11 cellular contexts compared by ENCODE assay signal in the genomic region with DNA sequence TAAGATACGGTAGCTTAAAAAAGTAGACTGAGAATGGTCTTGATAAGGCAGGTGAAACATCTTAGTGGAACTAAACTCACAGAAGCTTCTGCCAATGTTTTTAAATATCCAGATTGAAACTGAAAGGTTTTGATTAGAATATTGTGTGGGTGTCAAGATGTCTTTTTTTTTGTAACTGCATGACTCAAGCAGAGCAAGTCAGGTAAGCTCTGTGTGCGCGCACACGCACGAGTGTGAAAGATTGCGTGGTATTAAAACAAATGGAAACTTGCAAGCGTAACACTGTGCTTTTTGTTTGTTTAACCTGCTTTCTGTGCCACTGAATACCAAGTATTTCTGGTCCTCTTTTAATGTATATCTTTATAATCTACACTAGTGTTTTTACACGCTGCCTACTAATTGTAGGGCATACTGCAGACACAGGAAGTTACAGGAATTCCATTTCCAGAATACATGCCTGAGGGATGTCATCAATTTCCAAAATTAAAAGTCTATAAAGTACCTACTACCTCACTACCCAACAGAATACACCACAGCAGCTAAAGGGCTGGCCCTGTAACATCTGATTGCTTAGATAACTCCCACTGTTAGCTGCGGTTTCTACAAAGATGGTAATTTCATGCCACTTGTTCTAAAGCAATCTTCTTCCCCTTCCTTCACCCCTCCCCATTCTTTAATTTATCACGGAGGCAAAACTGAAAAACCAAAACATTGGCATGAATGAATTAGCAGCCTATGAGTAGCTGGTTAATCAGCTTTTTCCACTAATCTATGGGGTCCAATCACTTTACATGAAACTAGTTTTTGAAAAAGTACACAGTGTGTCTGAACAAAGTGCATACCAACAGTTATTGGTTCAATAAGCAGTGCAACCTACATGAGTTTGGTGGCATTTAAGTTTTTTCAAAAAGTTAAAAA.
DNase-seq lines count a peak whose midpoint lies in the region; ATAC-seq and TF ChIP-seq lines count a peak whose summit lies in the region.
"Had no signal": no experiment of that assay in that cellular context is flagged by ENCODE, and none has a peak within 500 bp of the region (broad histone marks: within the 10 kb centered on the region; RNA-seq: fewer than 3 reads in every experiment).

No MANE protein-coding gene starts in this region.

- H3K36me3 Mint-ChIP-seq in WTC11: peaks cover 11% of the 10 kb centered on the region

- peaks cover 6% of the 10 kb centered on the region for H3K4me1 ChIP-seq in HEK293 (ENCODE audit: control insufficient read depth, insufficient read depth, low read length)

- no peaks in the 10 kb centered on the region for H3K9me3 Mint-ChIP-seq in WTC11

- H3K27ac Mint-ChIP-seq in WTC11: peak overlapping the region; percentile 71

- CTCF ChIA-PET in HEK293 (lab: Yijun Ruan, JAX) (no interaction called here), WTC11 (lab: Charles Lee) (interaction anchor here (0.6 to 1.7 kb wide), 4 partner anchors 121 to 447 kb away, joined by 3 to 5 read pairs (median 3); no protein-coding TSS in a partner anchor)

- DNase-seq in CMK (ENCODE audit: low read depth) (peak; percentile 7), WTC11 (ENCODE audit: low spot score) (no peak), OCI-M2 (lab: John Stamatoyannopoulos, UW; ENCODE audit: unreplicated experiment) (no peak), kidney glomerular epithelial cell (lab: John Stamatoyannopoulos, UW) (no peak)
- DNase-seq: Calu3, NCI-H1105, ovary had no signal

- H3K27ac ChIP-seq in HEK293 (ENCODE audit: extremely low read depth, low read depth, low read length): no peak overlapping the region
- H3K27ac ChIP-seq in layer of hippocampus (ENCODE audit: low read depth, low read length): peak overlapping the region; percentile 9
- H3K27ac ChIP-seq: ovary had no signal

- H3K4me3 ChIP-seq in HEK293 (ENCODE audit: low read depth, low read length): no peak overlapping the region
- H3K4me3 ChIP-seq: ovary had no signal

- no peak overlapping the region; the same call in 1 of the 2 replicates for H3K4me3 Mint-ChIP-seq in WTC11

- no peaks in the 10 kb centered on the region for H3K27me3 Mint-ChIP-seq in WTC11 (ENCODE audit: low read depth)

- peaks cover 0 to 20% of the 10 kb centered on the region in 2 experiments; a peak in 1 of 3 replicates for H3K36me3 ChIP-seq in HEK293 (ENCODE audit: control insufficient read depth in 2 of 2, insufficient read depth in 1 of 2, low read length in 2 of 2)
- H3K36me3 ChIP-seq: ovary had no signal

- TF ChIP-seq CTCF in HEK293 (tag by site-specific recombination; IDR thresholded peaks at IDR 0.05) (no peak), WTC11 (IDR thresholded peaks at IDR 0.05) (no peak)

- POLR2A ChIA-PET in HEK293 (lab: Yijun Ruan, JAX) (no interaction called here), WTC11 (lab: Charles Lee) (interaction anchor here (0.6 kb wide), 1 partner anchor 670 kb away, joined by 3 read pairs; no protein-coding TSS in a partner anchor)

- H3K27me3 ChIP-seq in layer of hippocampus (ENCODE audit: control insufficient read depth, insufficient read depth, low read length): no peaks in the 10 kb centered on the region
- H3K27me3 ChIP-seq: ovary had no signal

- peaks cover 84% of the 10 kb centered on the region for H3K4me1 Mint-ChIP-seq in WTC11

- H3K9me3 ChIP-seq in HEK293 (ENCODE audit: control insufficient read depth, insufficient read depth, low read depth, low read length): no peaks in the 10 kb centered on the region
- H3K9me3 ChIP-seq: ovary had no signal

- ATAC-seq in WTC11 (peak; percentile 31), HG02588 (IDR thresholded peaks at IDR 0.05; ENCODE audit: unreplicated experiment) (no peak), GM18909 (IDR thresholded peaks at IDR 0.05; ENCODE audit: poor library complexity, unreplicated experiment) (no peak)

TF ChIP-seq in HEK293, 187 proteins besides CTCF, POLR2A, EP300 and RAD21:
- TF ChIP-seq SP7 (tag by site-specific recombination; IDR thresholded peaks at IDR 0.05) (peak; percentile 42; the same call in 1 of the 2 replicates), OSR2 (tag by site-specific recombination; IDR thresholded peaks at IDR 0.05) (peak; percentile 17; the same call in 1 of the 2 replicates), ZNF747 (tag by site-specific recombination; IDR thresholded peaks at IDR 0.05) (no peak)

TF ChIP-seq in WTC11, 78 proteins besides CTCF, POLR2A, EP300 and RAD21:
- TF ChIP-seq, protein P1, sequence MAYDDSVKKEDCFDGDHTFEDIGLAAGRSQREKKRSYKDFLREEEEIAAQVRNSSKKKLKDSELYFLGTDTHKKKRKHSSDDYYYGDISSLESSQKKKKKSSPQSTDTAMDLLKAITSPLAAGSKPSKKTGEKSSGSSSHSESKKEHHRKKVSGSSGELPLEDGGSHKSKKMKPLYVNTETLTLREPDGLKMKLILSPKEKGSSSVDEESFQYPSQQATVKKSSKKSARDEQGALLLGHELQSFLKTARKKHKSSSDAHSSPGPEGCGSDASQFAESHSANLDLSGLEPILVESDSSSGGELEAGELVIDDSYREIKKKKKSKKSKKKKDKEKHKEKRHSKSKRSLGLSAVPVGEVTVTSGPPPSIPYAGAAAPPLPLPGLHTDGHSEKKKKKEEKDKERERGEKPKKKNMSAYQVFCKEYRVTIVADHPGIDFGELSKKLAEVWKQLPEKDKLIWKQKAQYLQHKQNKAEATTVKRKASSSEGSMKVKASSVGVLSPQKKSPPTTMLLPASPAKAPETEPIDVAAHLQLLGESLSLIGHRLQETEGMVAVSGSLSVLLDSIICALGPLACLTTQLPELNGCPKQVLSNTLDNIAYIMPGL (CRISPR knock-in tag; IDR thresholded peaks at IDR 0.05): no peak
- TF ChIP-seq NFATC4 (CRISPR knock-in tag; IDR thresholded peaks at IDR 0.05) (no peak), ETV6 (CRISPR knock-in tag; IDR thresholded peaks at IDR 0.05) (no peak), ATF6 (CRISPR knock-in tag; IDR thresholded peaks at IDR 0.05) (no peak), NFE2L1 (CRISPR knock-in tag; IDR thresholded peaks at IDR 0.05) (no peak), ZNF263 (CRISPR knock-in tag; IDR thresholded peaks at IDR 0.05; ENCODE audit: low read depth) (no peak), EMX1 (CRISPR knock-in tag; IDR thresholded peaks at IDR 0.05) (no peak), NR1H2 (CRISPR knock-in tag; IDR thresholded peaks at IDR 0.05) (no peak), MXD4 (CRISPR knock-in tag; IDR thresholded peaks at IDR 0.05; ENCODE audit: borderline replicate concordance) (no peak)
- TF ChIP-seq, protein P2, sequence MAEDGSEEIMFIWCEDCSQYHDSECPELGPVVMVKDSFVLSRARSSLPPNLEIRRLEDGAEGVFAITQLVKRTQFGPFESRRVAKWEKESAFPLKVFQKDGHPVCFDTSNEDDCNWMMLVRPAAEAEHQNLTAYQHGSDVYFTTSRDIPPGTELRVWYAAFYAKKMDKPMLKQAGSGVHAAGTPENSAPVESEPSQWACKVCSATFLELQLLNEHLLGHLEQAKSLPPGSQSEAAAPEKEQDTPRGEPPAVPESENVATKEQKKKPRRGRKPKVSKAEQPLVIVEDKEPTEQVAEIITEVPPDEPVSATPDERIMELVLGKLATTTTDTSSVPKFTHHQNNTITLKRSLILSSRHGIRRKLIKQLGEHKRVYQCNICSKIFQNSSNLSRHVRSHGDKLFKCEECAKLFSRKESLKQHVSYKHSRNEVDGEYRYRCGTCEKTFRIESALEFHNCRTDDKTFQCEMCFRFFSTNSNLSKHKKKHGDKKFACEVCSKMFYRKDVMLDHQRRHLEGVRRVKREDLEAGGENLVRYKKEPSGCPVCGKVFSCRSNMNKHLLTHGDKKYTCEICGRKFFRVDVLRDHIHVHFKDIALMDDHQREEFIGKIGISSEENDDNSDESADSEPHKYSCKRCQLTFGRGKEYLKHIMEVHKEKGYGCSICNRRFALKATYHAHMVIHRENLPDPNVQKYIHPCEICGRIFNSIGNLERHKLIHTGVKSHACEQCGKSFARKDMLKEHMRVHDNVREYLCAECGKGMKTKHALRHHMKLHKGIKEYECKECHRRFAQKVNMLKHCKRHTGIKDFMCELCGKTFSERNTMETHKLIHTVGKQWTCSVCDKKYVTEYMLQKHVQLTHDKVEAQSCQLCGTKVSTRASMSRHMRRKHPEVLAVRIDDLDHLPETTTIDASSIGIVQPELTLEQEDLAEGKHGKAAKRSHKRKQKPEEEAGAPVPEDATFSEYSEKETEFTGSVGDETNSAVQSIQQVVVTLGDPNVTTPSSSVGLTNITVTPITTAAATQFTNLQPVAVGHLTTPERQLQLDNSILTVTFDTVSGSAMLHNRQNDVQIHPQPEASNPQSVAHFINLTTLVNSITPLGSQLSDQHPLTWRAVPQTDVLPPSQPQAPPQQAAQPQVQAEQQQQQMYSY (CRISPR knock-in tag; IDR thresholded peaks at IDR 0.05): no peak
- TF ChIP-seq, protein P3, sequence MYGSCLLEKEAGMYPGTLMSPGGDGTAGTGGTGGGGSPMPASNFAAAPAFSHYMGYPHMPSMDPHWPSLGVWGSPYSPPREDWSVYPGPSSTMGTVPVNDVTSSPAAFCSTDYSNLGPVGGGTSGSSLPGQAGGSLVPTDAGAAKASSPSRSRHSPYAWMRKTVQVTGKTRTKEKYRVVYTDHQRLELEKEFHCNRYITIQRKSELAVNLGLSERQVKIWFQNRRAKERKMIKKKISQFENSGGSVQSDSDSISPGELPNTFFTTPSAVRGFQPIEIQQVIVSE (CRISPR knock-in tag; IDR thresholded peaks at IDR 0.05; ENCODE audit: borderline replicate concordance): no peak
